ENCODE assay signal across 8 cellular contexts in genomic region chr15:78739996-78740903, GRCh38.
DNase-seq lines count a peak whose midpoint lies in the region; ATAC-seq, FAIRE-seq and TF ChIP-seq lines count a peak whose summit lies in the region.

No MANE protein-coding gene starts in this region.

- intact Hi-C loops in stomach (cut with DNase I; ENCODE audit: low total_unique reads): loop anchor here (10.0 kb wide), 1 partner anchor 795 kb away; no protein-coding TSS in a partner anchor

- H3K9me3 ChIP-seq in DOHH2 (ENCODE audit: control insufficient read depth, insufficient read depth, low read length) (no peaks in the 10 kb centered on the region), stomach (no peaks in the 10 kb centered on the region)

- no peak overlapping the region for H3K4me2 ChIP-seq in DOHH2 (ENCODE audit: low read length)

- peak; percentile 77 for DNase-seq in RKO (ENCODE audit: low spot score)
- peak; percentile 43 for DNase-seq in amniotic epithelial cell (ENCODE audit: low read depth)
- peak; percentile 80 for DNase-seq in kidney tubule cell (ENCODE audit: low spot score)
- peak; percentile 78 for DNase-seq in stomach
- no peak for DNase-seq in amygdala (lab: John Stamatoyannopoulos, UW)
- DNase-seq in HTR-8/SVneo (ENCODE audit: insufficient read length, low spot score): no peak

- no peaks in the 10 kb centered on the region for H3K79me2 ChIP-seq in DOHH2 (ENCODE audit: control insufficient read depth, low read length)

- no peak overlapping the region for H3K27ac ChIP-seq in DOHH2 (ENCODE audit: low read depth, low read length)
- no peak overlapping the region for H3K27ac ChIP-seq in stomach

- TF ChIP-seq EP300 in stomach (IDR thresholded peaks at IDR 0.05): no peak

- no peak for FAIRE-seq in HTR-8/SVneo (lab: Jason Lieb, UNC)

- H3K4me3 ChIP-seq in DOHH2 (ENCODE audit: low read length) (no peak overlapping the region), stomach (no peak overlapping the region)

- TF ChIP-seq POLR2A in stomach (IDR thresholded peaks at IDR 0.05): no peak

- H3K4me1 ChIP-seq in DOHH2 (ENCODE audit: control insufficient read depth, low read length) (peaks cover 9% of the 10 kb centered on the region), stomach (peaks cover 0 to 11% (median 0%) of the 10 kb centered on the region in 4 donors)

- H4K20me1 ChIP-seq in DOHH2 (ENCODE audit: control insufficient read depth, insufficient read depth, low read depth, low read length): no peaks in the 10 kb centered on the region

- H3K27me3 ChIP-seq in DOHH2 (ENCODE audit: control insufficient read depth, low read length) (0 out of 2 replicates have a peak, but pooled peaks cover 4% of the 10 kb centered on the region), stomach (peaks cover 0 to 9% (median 0%) of the 10 kb centered on the region in 3 donors)

- H3K9me2 ChIP-seq in DOHH2 (replicated peaks; ENCODE audit: control insufficient read depth, low read length): no peaks in the 10 kb centered on the region

- TF ChIP-seq CTCF in DOHH2 (IDR thresholded peaks at IDR 0.05; ENCODE audit: low read depth, low read length, poor library complexity, severe bottlenecking) (peak; percentile 82), stomach (IDR thresholded peaks at IDR 0.05) (peak in 4 of 7 experiments; percentile 9 to 44 (median 28))

- WGBS in stomach, 5 donors: 44 to 62% (median 47%) methylated on average over 15 to 23 of the region's 23 CpGs

- no peaks in the 10 kb centered on the region for H3K36me3 ChIP-seq in DOHH2 (ENCODE audit: control insufficient read depth, low read length)
- H3K36me3 ChIP-seq in stomach: no peaks in the 10 kb centered on the region

- ATAC-seq in HG03175 (IDR thresholded peaks at IDR 0.05; ENCODE audit: unreplicated experiment): peak; percentile 42

- no peaks in the 10 kb centered on the region for H3F3A ChIP-seq in DOHH2 (ENCODE audit: control insufficient read depth, insufficient read depth)

Comparison
In these comparisons a context has a peak if more than half of its experiments do, and no peak if none do; other contexts are left out.
1. DNase-seq: peak in RKO (single experiment), amniotic epithelial cell (single experiment), kidney tubule cell (single experiment) and stomach (single experiment); none in amygdala (0 of 56) and HTR-8/SVneo (single experiment).